In the genomic region with DNA sequence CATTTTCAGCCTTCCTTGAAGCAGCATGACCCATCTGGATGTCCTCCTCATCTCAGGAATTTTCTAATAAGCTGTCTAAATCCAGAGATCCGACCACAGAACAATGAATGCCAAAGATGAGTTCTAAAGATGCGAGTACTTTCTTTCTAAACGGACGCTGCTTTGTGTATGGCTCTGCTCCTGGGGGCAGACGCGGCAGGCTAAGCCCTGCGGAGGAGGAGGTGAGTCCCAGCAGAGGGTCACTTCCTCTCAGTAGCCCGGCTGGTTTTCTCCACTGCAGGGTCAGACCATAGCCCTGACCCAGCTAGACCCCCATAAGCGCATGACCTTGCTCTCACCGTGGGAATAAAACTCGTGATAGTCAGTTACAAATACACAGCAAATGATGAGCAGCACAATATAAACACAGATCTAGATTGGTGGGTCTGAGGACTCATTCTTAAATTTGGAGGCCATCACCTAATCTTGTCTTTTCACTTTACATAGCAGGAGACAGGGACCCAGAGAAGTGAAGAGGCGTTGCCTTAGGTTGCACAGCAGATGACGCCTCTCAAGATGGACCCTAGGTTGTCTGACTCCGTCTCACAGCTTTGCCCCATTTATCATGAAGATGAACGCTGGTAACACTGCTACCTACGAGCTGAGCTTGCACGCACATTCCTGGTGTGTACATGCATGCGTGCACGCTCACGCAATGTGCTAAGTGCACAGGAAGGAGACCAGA, we compare ENCODE assay signal across 10 cellular contexts. TPM values are rescaled to one million over a fixed set of nuclear protein-coding genes. Genes with fewer than 3 reads are reported as not detected.
A peak's percentile ranks its signal among the peaks of the same experiment; 100 is the strongest.
DNase-seq lines count a peak whose midpoint lies in the region; ATAC-seq, FAIRE-seq and TF ChIP-seq lines count a peak whose summit lies in the region.
"Had no signal": no experiment of that assay in that cellular context is flagged by ENCODE, and none has a peak within 500 bp of the region (broad histone marks: within the 10 kb centered on the region; RNA-seq: fewer than 3 reads in every experiment).

No MANE protein-coding gene starts in this region.

- POLR2A ChIA-PET in activated CD4-positive, alpha-beta T cell treated with anti-CD3 and anti-CD28 coated beads, Interleukin-2, amount 10 ng/mL, durations not matched to agents 7 days and 5 days (lab: Charles Lee) = no interaction called here
- POLR2A ChIA-PET in A673 (lab: Charles Lee; ENCODE audit: low non-redundant PET) = interaction anchor here (0.7 kb wide), 1 partner anchor 123 kb away, joined by 7 read pairs; no protein-coding TSS in a partner anchor

- H3K9me3 Mint-ChIP-seq in activated CD4-positive, alpha-beta T cell treated with anti-CD3 and anti-CD28 coated beads, Interleukin-2, amount 10 ng/mL, durations not matched to agents 7 days and 5 days = no peaks in the 10 kb centered on the region
- no peaks in the 10 kb centered on the region for H3K9me3 Mint-ChIP-seq in activated naive CD8-positive, alpha-beta T cell treated with anti-CD3 and anti-CD28 coated beads, Interleukin-2, amount 50 U/mL, for 24 hours

- H3K27me3 Mint-ChIP-seq in activated CD4-positive, alpha-beta T cell treated with anti-CD3 and anti-CD28 coated beads, Interleukin-2, amount 10 ng/mL, durations not matched to agents 7 days and 5 days = no peaks in the 10 kb centered on the region
- no peaks in the 10 kb centered on the region for H3K27me3 Mint-ChIP-seq in activated naive CD8-positive, alpha-beta T cell treated with anti-CD3 and anti-CD28 coated beads, Interleukin-2, amount 50 U/mL, for 24 hours

- CTCF ChIA-PET in activated CD4-positive, alpha-beta T cell treated with anti-CD3 and anti-CD28 coated beads, Interleukin-2, amount 10 ng/mL, durations not matched to agents 7 days and 5 days (lab: Charles Lee) = interaction anchor here (0.7 to 4.7 kb wide), 3 partner anchors 9 to 126 kb away, joined by 3 to 18 read pairs (median 5); no protein-coding TSS in a partner anchor
- CTCF ChIA-PET in A673 (lab: Charles Lee) = no interaction called here

- no peak overlapping the region for H3K4me3 Mint-ChIP-seq in activated CD4-positive, alpha-beta T cell treated with anti-CD3 and anti-CD28 coated beads, Interleukin-2, amount 10 ng/mL, durations not matched to agents 7 days and 5 days
- no peak overlapping the region for H3K4me3 Mint-ChIP-seq in activated naive CD8-positive, alpha-beta T cell treated with anti-CD3 and anti-CD28 coated beads, Interleukin-2, amount 50 U/mL, for 24 hours

- peaks cover 18% of the 10 kb centered on the region for H3K36me3 Mint-ChIP-seq in activated CD4-positive, alpha-beta T cell treated with anti-CD3 and anti-CD28 coated beads, Interleukin-2, amount 10 ng/mL, durations not matched to agents 7 days and 5 days (ENCODE audit: low read depth)
- H3K36me3 Mint-ChIP-seq in activated naive CD8-positive, alpha-beta T cell treated with anti-CD3 and anti-CD28 coated beads, Interleukin-2, amount 50 U/mL, for 24 hours (ENCODE audit: low read depth) = peaks cover 20% of the 10 kb centered on the region

- TF ChIP-seq CTCF in kidney (IDR thresholded peaks at IDR 0.05; ENCODE audit: borderline replicate concordance, extremely low read depth, insufficient read depth) (no peak), A673 (conservative IDR thresholded peaks at IDR 0.05; ENCODE audit: low read depth, low read length) (no peak)

- intact Hi-C loops in kidney (cut with DNase I) = no loop called here
- intact Hi-C loops in A673 (cut with micrococcal nuclease; ENCODE audit: unreplicated experiment) = no loop called here

- no peak for DNase-seq in activated CD4-positive, alpha-beta T cell treated with anti-CD3 and anti-CD28 coated beads, Interleukin-2, amount 10 ng/mL, durations not matched to agents 7 days and 5 days
- DNase-seq in activated CD4-positive, alpha-beta T cell treated with anti-CD3 and anti-CD28 coated beads for 48 hours = no peak
- no peak for DNase-seq in activated naive CD8-positive, alpha-beta T cell treated with anti-CD3 and anti-CD28 coated beads, Interleukin-2, amount 50 U/mL, for 24 hours
- DNase-seq in kidney (no peak), A673 (ENCODE audit: low spot score) (no peak), NCI-H446 treated with DMSO at 0.1 percent for 48 hours (lab: John Stamatoyannopoulos, UW) (no peak), AG08396 (ENCODE audit: low spot score) (no peak)
- DNase-seq: activated gamma-delta T cell treated with Interleukin-2 at 50 U/mL for 16 hours had no signal

- H3K9me3 ChIP-seq in kidney (ENCODE audit: control insufficient read depth in 1 of 2, low read length in 2 of 2) (no peaks in the 10 kb centered on the region), thymus (ENCODE audit: control insufficient read depth) (no peaks in the 10 kb centered on the region), A673 (ENCODE audit: low read depth, low read length, poor library complexity, severe bottlenecking) (no peaks in the 10 kb centered on the region)
- H3K9me3 ChIP-seq: suprapubic skin had no signal

- peaks cover 4 to 11% of the 10 kb centered on the region in 2 donors for H3K36me3 ChIP-seq in kidney (ENCODE audit: control insufficient read depth in 1 of 2, insufficient read depth in 2 of 2, low read length in 2 of 2)
- H3K36me3 ChIP-seq in thymus (ENCODE audit: control insufficient read depth, insufficient read depth) = peaks cover 4% of the 10 kb centered on the region
- peaks cover 16% of the 10 kb centered on the region for H3K36me3 ChIP-seq in A673 (ENCODE audit: insufficient read depth, low read length, poor library complexity, severe bottlenecking)

- no peak for FAIRE-seq in kidney (lab: Jason Lieb, UNC)

- peak overlapping the region; percentile 54 for H3K27ac Mint-ChIP-seq in activated CD4-positive, alpha-beta T cell treated with anti-CD3 and anti-CD28 coated beads, Interleukin-2, amount 10 ng/mL, durations not matched to agents 7 days and 5 days
- H3K27ac Mint-ChIP-seq in activated naive CD8-positive, alpha-beta T cell treated with anti-CD3 and anti-CD28 coated beads, Interleukin-2, amount 50 U/mL, for 24 hours = peak overlapping the region; percentile 89

- WGBS in thymus = 94% methylated on average over 20 of the region's 20 CpGs

- H3K27me3 ChIP-seq in thymus (ENCODE audit: control insufficient read depth, insufficient read depth) (no peaks in the 10 kb centered on the region), A673 (replicated peaks; ENCODE audit: insufficient read depth, low read depth, low read length, poor library complexity) (no peaks in the 10 kb centered on the region)
- H3K27me3 ChIP-seq: suprapubic skin had no signal

- peaks cover 45% of the 10 kb centered on the region for H3K4me1 Mint-ChIP-seq in activated CD4-positive, alpha-beta T cell treated with anti-CD3 and anti-CD28 coated beads, Interleukin-2, amount 10 ng/mL, durations not matched to agents 7 days and 5 days
- peaks cover 45% of the 10 kb centered on the region for H3K4me1 Mint-ChIP-seq in activated naive CD8-positive, alpha-beta T cell treated with anti-CD3 and anti-CD28 coated beads, Interleukin-2, amount 50 U/mL, for 24 hours

- no peak for ATAC-seq in activated naive CD8-positive, alpha-beta T cell treated with anti-CD3 and anti-CD28 coated beads, Interleukin-2, amount 50 U/mL, for 24 hours

- H3K4me3 ChIP-seq in kidney (ENCODE audit: low read length in 2 of 2) = no peak overlapping the region
- H3K4me3 ChIP-seq in thymus (ENCODE audit: low read length) = no peak overlapping the region
- H3K4me3 ChIP-seq in A673 (ENCODE audit: low read depth, low read length, poor library complexity, severe bottlenecking) = no peak overlapping the region
- H3K4me3 ChIP-seq: suprapubic skin had no signal

- no TSS peak for BruUV-seq in A673 (replicated peaks; lab: Mats Ljungman, UMichigan)

- peak overlapping the region; percentile 51 to 77 for H3K27ac ChIP-seq in kidney (ENCODE audit: low read depth in 2 of 2, low read length in 2 of 2)
- peak overlapping the region; percentile 36 for H3K27ac ChIP-seq in thymus (ENCODE audit: low read depth)
- no peak overlapping the region for H3K27ac ChIP-seq in A673 (ENCODE audit: low read depth, low read length, poor library complexity, severe bottlenecking)

- peaks cover 35 to 41% of the 10 kb centered on the region in 2 donors for H3K4me1 ChIP-seq in kidney (ENCODE audit: control insufficient read depth in 1 of 2, insufficient read depth in 1 of 2, low read depth in 1 of 2, low read length in 2 of 2)
- H3K4me1 ChIP-seq in thymus (ENCODE audit: control insufficient read depth, insufficient read depth, low read length) = peaks cover 6% of the 10 kb centered on the region
- peaks cover 23% of the 10 kb centered on the region for H3K4me1 ChIP-seq in A673 (ENCODE audit: insufficient read depth, low read length, poor library complexity, severe bottlenecking)

- peak overlapping the region in 1 of 2 donors; percentile 55 for H3K9ac ChIP-seq in kidney (ENCODE audit: low read length in 2 of 2)

RNA-seq across cellular contexts. Expression of a gene that starts 16.6 kb away (rescaled TPM):
- total RNA-seq in activated CD4-positive, alpha-beta T cell treated with anti-CD3 and anti-CD28 coated beads, Interleukin-2, amount 10 ng/mL, durations not matched to agents 7 days and 5 days = 10 to 100 TPM; 24.2 to 27.4 TPM
- total RNA-seq in kidney (32.5 TPM), A673 (2021) (36.1 and 39.0 TPM in 2 replicates)
- polyA plus RNA-seq in kidney (ENCODE audit: insufficient read depth, low read depth, low replicate concordance) (3.6 TPM), thymus (5.1 TPM)

RNA-seq across cellular contexts. Expression of a gene that starts 39.1 kb away (rescaled TPM):
- total RNA-seq in activated CD4-positive, alpha-beta T cell treated with anti-CD3 and anti-CD28 coated beads, Interleukin-2, amount 10 ng/mL, durations not matched to agents 7 days and 5 days = not detected
- total RNA-seq in kidney (0.41 TPM), A673 (2021) (not detected in 2 replicates)
- polyA plus RNA-seq in kidney (ENCODE audit: insufficient read depth, low read depth, low replicate concordance) (50.4 TPM), thymus (0.07 TPM)
- total RNA-seq: suprapubic skin had no signal
